Comparison of ENCODE assay signal across 16 cellular contexts in the genomic region with DNA sequence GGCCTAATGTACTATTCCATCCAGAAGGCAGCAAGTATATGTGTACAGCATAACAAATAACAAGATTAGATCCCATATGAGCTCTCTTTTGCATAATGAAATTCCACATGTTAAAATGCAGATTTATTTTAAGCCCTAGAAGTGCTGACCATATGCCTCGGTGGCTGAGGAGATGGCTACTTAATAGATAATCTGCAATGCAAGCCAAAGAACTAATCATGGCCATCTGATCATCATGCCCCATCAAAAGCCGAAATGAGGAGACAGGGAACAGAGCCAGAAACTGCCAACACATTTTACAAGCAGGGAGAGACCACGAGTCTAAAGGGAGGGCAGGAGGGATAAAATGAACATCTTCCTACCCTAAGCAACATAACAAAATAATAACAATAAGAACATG.
A peak's percentile ranks its signal among the peaks of the same experiment; 100 is the strongest.
DNase-seq lines count a peak whose midpoint lies in the region; FAIRE-seq and TF ChIP-seq lines count a peak whose summit lies in the region.
"Had no signal": no experiment of that assay in that cellular context is flagged by ENCODE, and none has a peak within 500 bp of the region (broad histone marks: within the 10 kb centered on the region; RNA-seq: fewer than 3 reads in every experiment).

No MANE protein-coding gene starts in this region.

- no peak overlapping the region for H3K27ac ChIP-seq in transverse colon
- H3K27ac ChIP-seq in uterus: no peak overlapping the region
- H3K27ac ChIP-seq: BLaER1 treated with 17β-estradiol and CSF1 and Interleukin-3, amounts not matched to agents 10 nM and 100 nM had no signal

- in situ Hi-C loops in transverse colon (cut with MboI; ENCODE audit: low pct_ligation_motif_present in 1 of 4, low pct_unique_long_range_greater_than_20kb in 1 of 4, low sequenced_read_pairs in 3 of 4): no loop called here

- TF ChIP-seq POLR2A in transverse colon (IDR thresholded peaks at IDR 0.05) (no peak), uterus (IDR thresholded peaks at IDR 0.05) (no peak)

- H3K27me3 Mint-ChIP-seq in brain: peaks cover 3% of the 10 kb centered on the region
- H3K27me3 Mint-ChIP-seq: CD4-positive, CD25-positive, alpha-beta regulatory T cell had no signal

- H3K9me3 ChIP-seq in transverse colon (no peaks in the 10 kb centered on the region), uterus (no peaks in the 10 kb centered on the region)
- H3K9me3 ChIP-seq: BLaER1 treated with 17β-estradiol and CSF1 and Interleukin-3, amounts not matched to agents 10 nM and 100 nM had no signal

- no peak overlapping the region for H3K4me3 Mint-ChIP-seq in brain
- H3K4me3 Mint-ChIP-seq: CD4-positive, CD25-positive, alpha-beta regulatory T cell; H9 had no signal

- no peaks in the 10 kb centered on the region for H3K36me3 Mint-ChIP-seq in brain
- H3K36me3 Mint-ChIP-seq: CD4-positive, CD25-positive, alpha-beta regulatory T cell had no signal

- FAIRE-seq in HTR-8/SVneo (lab: Jason Lieb, UNC): no peak
- FAIRE-seq: GM19239 had no signal

- H3K27ac Mint-ChIP-seq in brain: peak overlapping the region in 3 of 5 experiments; percentile 37 to 68 (median 43)
- H3K27ac Mint-ChIP-seq: CD4-positive, CD25-positive, alpha-beta regulatory T cell; H9 had no signal

- intact Hi-C loops in transverse colon (cut with DNase I; ENCODE audit: low total_unique reads) (no loop called here), uterus (cut with DNase I; ENCODE audit: low total_unique reads) (no loop called here)

- H3K4me1 ChIP-seq in transverse colon: no peaks in the 10 kb centered on the region
- H3K4me1 ChIP-seq in uterus: no peaks in the 10 kb centered on the region
- H3K4me1 ChIP-seq: BLaER1 treated with 17β-estradiol and CSF1 and Interleukin-3, amounts not matched to agents 10 nM and 100 nM had no signal

- no peak for TF ChIP-seq EP300 in transverse colon (IDR thresholded peaks at IDR 0.05; ENCODE audit: low read depth)

- TF ChIP-seq CTCF in brain (conservative IDR thresholded peaks at IDR 0.05): no peak
- no peak for TF ChIP-seq CTCF in fibroblast of villous mesenchyme (IDR thresholded peaks at IDR 0.05; ENCODE audit: insufficient read depth, low read depth, low read length)
- no peak for TF ChIP-seq CTCF in transverse colon (IDR thresholded peaks at IDR 0.05)
- no peak for TF ChIP-seq CTCF in uterus (IDR thresholded peaks at IDR 0.05)

- no peaks in the 10 kb centered on the region for H3K9me3 Mint-ChIP-seq in brain
- H3K9me3 Mint-ChIP-seq: H9 had no signal

- H3K27me3 ChIP-seq in transverse colon: no peaks in the 10 kb centered on the region
- no peaks in the 10 kb centered on the region for H3K27me3 ChIP-seq in uterus
- H3K27me3 ChIP-seq: BLaER1 treated with 17β-estradiol and CSF1 and Interleukin-3, amounts not matched to agents 10 nM and 100 nM had no signal

- H3K4me3 ChIP-seq in fibroblast of villous mesenchyme (ENCODE audit: low read depth, low read length): no peak overlapping the region
- no peak overlapping the region for H3K4me3 ChIP-seq in transverse colon
- no peak overlapping the region for H3K4me3 ChIP-seq in uterus
- H3K4me3 ChIP-seq: BLaER1 treated with 17β-estradiol and CSF1 and Interleukin-3, amounts not matched to agents 10 nM and 100 nM had no signal

- peak; percentile 70 for DNase-seq in DMS 273 (lab: John Stamatoyannopoulos, UW; ENCODE audit: unreplicated experiment)
- peak; percentile 94 for DNase-seq in NCI-H82 (lab: John Stamatoyannopoulos, UW)
- DNase-seq in fibroblast of villous mesenchyme (ENCODE audit: low read depth): peak; percentile 52
- DNase-seq in HTR-8/SVneo (ENCODE audit: insufficient read length, low spot score): no peak
- DNase-seq in transverse colon: no peak
- no peak for DNase-seq in activated effector memory CD4-positive, alpha-beta T cell treated with anti-CD3 and anti-CD28 coated beads, Interleukin-2, amount 50 U/mL, for 16 hours
- no peak for DNase-seq in uterus
- DNase-seq: ACHN; CD4-positive, CD25-positive, alpha-beta regulatory T cell; DND-41; GF-D8; GOT3; H9 had no signal

- 65 to 66% methylated on average over 3 of the region's 3 CpGs for WGBS in transverse colon (ENCODE audit: low coverage in 1 of 2), 2 donors

- H3K36me3 ChIP-seq in transverse colon: no peaks in the 10 kb centered on the region
- H3K36me3 ChIP-seq in uterus: no peaks in the 10 kb centered on the region
- H3K36me3 ChIP-seq: BLaER1 treated with 17β-estradiol and CSF1 and Interleukin-3, amounts not matched to agents 10 nM and 100 nM had no signal

- peaks cover 7% of the 10 kb centered on the region for H3K4me1 Mint-ChIP-seq in brain
- H3K4me1 Mint-ChIP-seq: CD4-positive, CD25-positive, alpha-beta regulatory T cell; H9 had no signal

Comparison
In these comparisons a context has a peak if more than half of its experiments do, and no peak if none do; other contexts are left out.
1. DNase-seq: peak in DMS 273 (single experiment), NCI-H82 (single experiment) and fibroblast of villous mesenchyme (single experiment); none in HTR-8/SVneo (single experiment), transverse colon (single experiment), activated effector memory CD4-positive, alpha-beta T cell treated with anti-CD3 and anti-CD28 coated beads, Interleukin-2, amount 50 U/mL, for 16 hours (single experiment) and uterus (0 of 2).